ENCODE assay signal across 9 cellular contexts in genomic region chr12:9139588-9140245, GRCh38. TPM values are rescaled to one million over a fixed set of nuclear protein-coding genes. Genes with fewer than 3 reads are reported as not detected.
A peak's percentile ranks its signal among the peaks of the same experiment; 100 is the strongest.
DNase-seq lines count a peak whose midpoint lies in the region; ATAC-seq lines count a peak whose summit lies in the region.
"Not testable (repeated sequence)": the region's sequence is repeated elsewhere in the genome, so short reads cannot be mapped to it uniquely, and the experiment has no call there.
"Had no signal": no experiment of that assay in that cellular context is flagged by ENCODE, and none has a peak within 500 bp of the region (broad histone marks: within the 10 kb centered on the region; RNA-seq: fewer than 3 reads in every experiment).

No MANE protein-coding gene starts in this region.

- H2BK120ac ChIP-seq in trophoblast cell (ENCODE audit: insufficient read depth, low read length, poor library complexity) = not testable (repeated sequence)

- not testable (repeated sequence) for H3K36me3 Mint-ChIP-seq in activated CD4-positive, alpha-beta T cell treated with anti-CD3 and anti-CD28 coated beads, Interleukin-2, amount 10 ng/mL, durations not matched to agents 24 days and 14 days (ENCODE audit: low read depth); stimulated activated effector memory CD8-positive, alpha-beta T cell treated with anti-CD3 and anti-CD28 coated beads, Interleukin-12 subunit alpha, Interleukin-12 subunit beta, amount 100 ng/mL, for 72 hours
- H3K36me3 Mint-ChIP-seq in central memory CD8-positive, alpha-beta T cell (ENCODE audit: insufficient read depth) = peaks cover 15% of the 10 kb centered on the region

- H2BK5ac ChIP-seq in trophoblast cell (ENCODE audit: low read depth, low read length, poor library complexity) = not testable (repeated sequence)

- not testable (repeated sequence) for H3K27ac Mint-ChIP-seq in activated CD4-positive, alpha-beta T cell treated with anti-CD3 and anti-CD28 coated beads, Interleukin-2, amount 10 ng/mL, durations not matched to agents 24 days and 14 days
- H3K27ac Mint-ChIP-seq in central memory CD8-positive, alpha-beta T cell (ENCODE audit: low read depth) = peak overlapping the region; percentile 79
- peak overlapping the region; percentile 4 for H3K27ac Mint-ChIP-seq in stimulated activated effector memory CD8-positive, alpha-beta T cell treated with anti-CD3 and anti-CD28 coated beads, Interleukin-12 subunit alpha, Interleukin-12 subunit beta, amount 100 ng/mL, for 72 hours

- H3K9ac ChIP-seq in trophoblast cell (ENCODE audit: low read length) = not testable (repeated sequence)

- not testable (repeated sequence) for H3K36me3 ChIP-seq in trophoblast cell (ENCODE audit: control insufficient read depth in 1 of 2, insufficient read depth in 2 of 2, low read length in 2 of 2)

- not testable (repeated sequence) for H3K4me1 Mint-ChIP-seq in activated CD4-positive, alpha-beta T cell treated with anti-CD3 and anti-CD28 coated beads, Interleukin-2, amount 10 ng/mL, durations not matched to agents 24 days and 14 days
- peaks cover 42% of the 10 kb centered on the region for H3K4me1 Mint-ChIP-seq in central memory CD8-positive, alpha-beta T cell
- H3K4me1 Mint-ChIP-seq in stimulated activated effector memory CD8-positive, alpha-beta T cell treated with anti-CD3 and anti-CD28 coated beads, Interleukin-12 subunit alpha, Interleukin-12 subunit beta, amount 100 ng/mL, for 72 hours = peaks cover 31% of the 10 kb centered on the region

- H3K4me3 ChIP-seq in trophoblast cell (ENCODE audit: low read depth, low read length) = not testable (repeated sequence)

- not testable (repeated sequence) for H3K4me3 Mint-ChIP-seq in activated CD4-positive, alpha-beta T cell treated with anti-CD3 and anti-CD28 coated beads, Interleukin-2, amount 10 ng/mL, durations not matched to agents 24 days and 14 days; central memory CD8-positive, alpha-beta T cell; stimulated activated effector memory CD8-positive, alpha-beta T cell treated with anti-CD3 and anti-CD28 coated beads, Interleukin-12 subunit alpha, Interleukin-12 subunit beta, amount 100 ng/mL, for 72 hours

- H4K8ac ChIP-seq in trophoblast cell (ENCODE audit: low read depth, low read length) = not testable (repeated sequence)

- H3K4me2 ChIP-seq in trophoblast cell (ENCODE audit: low read length) = not testable (repeated sequence)

- not testable (repeated sequence) for H3K27me3 Mint-ChIP-seq in activated CD4-positive, alpha-beta T cell treated with anti-CD3 and anti-CD28 coated beads, Interleukin-2, amount 10 ng/mL, durations not matched to agents 24 days and 14 days; central memory CD8-positive, alpha-beta T cell

- H3K79me1 ChIP-seq in trophoblast cell (ENCODE audit: low read length) = not testable (repeated sequence)

- not testable (repeated sequence) for H4K12ac ChIP-seq in trophoblast cell (ENCODE audit: low read depth, low read length)

- H2AFZ ChIP-seq in trophoblast cell (ENCODE audit: insufficient read depth, low read length, poor library complexity) = not testable (repeated sequence)

- DNase-seq in M059J (ENCODE audit: low read depth) = peak; percentile 7
- peak; percentile 21 for DNase-seq in activated CD4-positive, alpha-beta T cell treated with anti-CD3 and anti-CD28 coated beads, Interleukin-2, amount 10 ng/mL, durations not matched to agents 24 days and 14 days
- DNase-seq in central memory CD8-positive, alpha-beta T cell (ENCODE audit: low spot score in 2 of 2); trophoblast cell; stimulated activated effector memory CD8-positive, alpha-beta T cell treated with anti-CD3 and anti-CD28 coated beads, Interleukin-12 subunit alpha, Interleukin-12 subunit beta, amount 100 ng/mL, for 72 hours (ENCODE audit: low spot score in 2 of 2): not testable (repeated sequence)
- DNase-seq in myocyte (ENCODE audit: low read depth) = peak; percentile 73

- H3K18ac ChIP-seq in trophoblast cell (ENCODE audit: low read length) = not testable (repeated sequence)

- H3K27ac ChIP-seq in trophoblast cell (ENCODE audit: low read depth, low read length) = peak overlapping the region; percentile 26

- not testable (repeated sequence) for H3K4ac ChIP-seq in trophoblast cell (ENCODE audit: low read depth, low read length)

- peaks cover 15% of the 10 kb centered on the region for H3K9me3 Mint-ChIP-seq in activated CD4-positive, alpha-beta T cell treated with anti-CD3 and anti-CD28 coated beads, Interleukin-2, amount 10 ng/mL, durations not matched to agents 24 days and 14 days
- H3K9me3 Mint-ChIP-seq in central memory CD8-positive, alpha-beta T cell = not testable (repeated sequence)
- H3K9me3 Mint-ChIP-seq in stimulated activated effector memory CD8-positive, alpha-beta T cell treated with anti-CD3 and anti-CD28 coated beads, Interleukin-12 subunit alpha, Interleukin-12 subunit beta, amount 100 ng/mL, for 72 hours = peaks cover 11% of the 10 kb centered on the region

- not testable (repeated sequence) for H4K91ac ChIP-seq in trophoblast cell (ENCODE audit: low read depth, low read length)

- not testable (repeated sequence) for H3K4me1 ChIP-seq in trophoblast cell (ENCODE audit: control insufficient read depth in 1 of 2, insufficient read depth in 2 of 2, low read length in 2 of 2)

- not testable (repeated sequence) for H3K79me2 ChIP-seq in trophoblast cell (ENCODE audit: control insufficient read depth, insufficient read depth, low read length, poor library complexity)

- ATAC-seq in central memory CD8-positive, alpha-beta T cell (replicated peaks; ENCODE audit: extremely low read depth, poor library complexity, severe bottlenecking); stimulated activated effector memory CD8-positive, alpha-beta T cell treated with anti-CD3 and anti-CD28 coated beads, Interleukin-12 subunit alpha, Interleukin-12 subunit beta, amount 100 ng/mL, for 72 hours: not testable (repeated sequence)

- H3K27me3 ChIP-seq in trophoblast cell (ENCODE audit: insufficient read depth, low read length) = not testable (repeated sequence)

- intact Hi-C loops in activated CD4-positive, alpha-beta T cell treated with anti-CD3 and anti-CD28 coated beads, Interleukin-2, amount 10 ng/mL, durations not matched to agents 24 days and 14 days (cut with micrococcal nuclease) = not testable (repeated sequence)

- H3K23ac ChIP-seq in trophoblast cell (ENCODE audit: low read length) = not testable (repeated sequence)

- H2BK12ac ChIP-seq in trophoblast cell (ENCODE audit: low read length) = not testable (repeated sequence)

- not testable (repeated sequence) for H2AK5ac ChIP-seq in trophoblast cell (ENCODE audit: low read length)

- H3K9me3 ChIP-seq in trophoblast cell (ENCODE audit: insufficient read depth, low read depth, low read length) = peaks cover 11% of the 10 kb centered on the region

- not testable (repeated sequence) for H3K14ac ChIP-seq in trophoblast cell (ENCODE audit: low read length)

- WGBS in trophoblast cell (ENCODE audit: extremely low coverage, insufficient coverage, insufficient read length) = no CpG with 5 or more reads among the region's 2 CpGs

RNA-seq across cellular contexts. Expression of gene A2M, which starts 24.0 kb away (rescaled TPM):
- total RNA-seq in M059J (2014; rRNA removed; shearing (Covaris generic)) = 0.66 and 3.1 TPM in 2 replicates
- total RNA-seq in activated CD4-positive, alpha-beta T cell treated with anti-CD3 and anti-CD28 coated beads, Interleukin-2, amount 10 ng/mL, durations not matched to agents 24 days and 14 days = not detected in 2 replicates
- 0.99 and 18.9 TPM in 2 replicates for total RNA-seq in myocyte
- 19.8 TPM for polyA plus RNA-seq in myocyte (2012)
- polyA plus RNA-seq in trophoblast cell (2013) = 2.1 and 3.0 TPM in 2 replicates
- total RNA-seq: A172, H1, H7 had no signal
